ENCODE assay signal across 25 cellular contexts in the genomic region with DNA sequence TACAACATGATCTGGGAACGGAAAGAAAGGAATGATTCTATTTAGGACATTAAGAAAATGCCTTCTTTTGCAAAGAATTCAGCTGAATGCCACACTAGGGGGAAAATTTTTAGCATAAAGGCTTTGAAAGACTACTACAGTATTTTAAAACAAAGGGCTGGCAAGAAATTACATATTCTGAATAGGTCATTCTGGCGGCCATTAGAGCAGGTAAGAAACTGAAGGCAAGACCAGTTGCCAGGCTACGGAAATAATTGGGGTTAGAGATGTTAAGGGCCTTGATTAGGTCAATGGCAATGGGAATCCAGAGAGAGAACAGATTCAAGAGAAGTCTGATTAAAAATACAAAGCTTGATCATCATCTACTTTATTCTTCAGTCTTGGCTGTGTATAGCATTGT. TPM values are rescaled to one million over a fixed set of nuclear protein-coding genes. Genes with fewer than 3 reads are reported as not detected.
DNase-seq lines count a peak whose midpoint lies in the region; ATAC-seq, FAIRE-seq and TF ChIP-seq lines count a peak whose summit lies in the region.
"Had no signal": no experiment of that assay in that cellular context is flagged by ENCODE, and none has a peak within 500 bp of the region (broad histone marks: within the 10 kb centered on the region; RNA-seq: fewer than 3 reads in every experiment).

No MANE protein-coding gene starts in this region.

- H4K5ac ChIP-seq in H1 (ENCODE audit: insufficient read length, low read depth, low read length) = no peak overlapping the region

- H3K36me3 ChIP-seq in GM23338 (ENCODE audit: insufficient read depth) (no peaks in the 10 kb centered on the region), H1 (ENCODE audit: control insufficient read depth in 2 of 4, insufficient read depth in 4 of 4, low read length in 3 of 4) (no peaks in the 10 kb centered on the region), iPS-20b (ENCODE audit: insufficient read depth, low read depth, low read length) (no peaks in the 10 kb centered on the region)
- H3K36me3 ChIP-seq: BE2C, BLaER1 had no signal

- H3K9me3 ChIP-seq in H1 (ENCODE audit: insufficient read depth in 2 of 2, low read depth in 1 of 2, low read length in 1 of 2) (no peaks in the 10 kb centered on the region), iPS-20b (ENCODE audit: insufficient read depth, low read depth, low read length) (no peaks in the 10 kb centered on the region)
- H3K9me3 ChIP-seq: A549, BE2C, BLaER1 had no signal

- no peaks in the 10 kb centered on the region for H3F3A ChIP-seq in GM23338 (replicated peaks; ENCODE audit: low read depth)

- H3K4me2 ChIP-seq in GM23338 (0 out of 2 replicates have a peak overlapping the region, but pooled peaks have one; percentile 45), H1 (ENCODE audit: insufficient read depth in 1 of 2, low read depth in 2 of 2, low read length in 2 of 2) (peak overlapping the region in 1 of 2 experiments; percentile 1; a peak in 1 of 4 replicates)
- H3K4me2 ChIP-seq: A549, BLaER1 had no signal

- no peak overlapping the region for H3K18ac ChIP-seq in H1 (ENCODE audit: extremely low read depth, low read length)

- no peak overlapping the region for H3K27ac Mint-ChIP-seq in GM23338
- H3K27ac Mint-ChIP-seq in nephron = no peak overlapping the region
- H3K27ac Mint-ChIP-seq: CD14-positive monocyte; CD4-positive, alpha-beta memory T cell; CD4-positive, CD25-positive, alpha-beta regulatory T cell; CD8-positive, alpha-beta memory T cell had no signal

- intact Hi-C loops in Right ventricle myocardium inferior (cut with DNase I) = no loop called here

- no peak overlapping the region for H3K56ac ChIP-seq in H1 (replicated peaks; ENCODE audit: insufficient read length, low read depth, low read length)

- H3K27ac ChIP-seq in GM23338 (ENCODE audit: low read depth) = no peak overlapping the region
- H3K27ac ChIP-seq in H1 (ENCODE audit: low read depth, low read length) = no peak overlapping the region
- no peak overlapping the region for H3K27ac ChIP-seq in iPS-20b (ENCODE audit: low read length)
- H3K27ac ChIP-seq: 22Rv1, A549, BLaER1 had no signal

- CTCF ChIA-PET in H1 (lab: Charles Lee; ENCODE audit: partially characterized antibody) = interaction anchor here (1.8 to 3.2 kb wide), 4 partner anchors 11 to 108 kb away, joined by 5 to 9 read pairs (median 6); no protein-coding TSS in a partner anchor

- no peak overlapping the region for H3K4ac ChIP-seq in H1 (replicated peaks; ENCODE audit: insufficient read length, low read depth, low read length)

- no peak overlapping the region for H3K14ac ChIP-seq in H1 (ENCODE audit: insufficient read length)

- no peak overlapping the region for H2BK120ac ChIP-seq in H1 (replicated peaks; ENCODE audit: low read depth, low read length)

- no peak for TF ChIP-seq EP300 in H1 (IDR thresholded peaks at IDR 0.05; ENCODE audit: borderline replicate concordance in 1 of 2, low read depth in 2 of 2, low read length in 2 of 2)

- H2BK15ac ChIP-seq in H1 (ENCODE audit: low read length) = no peak overlapping the region

- no peak overlapping the region for H2BK5ac ChIP-seq in H1 (ENCODE audit: low read depth, low read length)

- H2AFZ ChIP-seq in GM23338 = no peak overlapping the region
- no peak overlapping the region for H2AFZ ChIP-seq in H1 (ENCODE audit: low read length)

- no peak for TF ChIP-seq CTCF in GM23338 (conservative IDR thresholded peaks at IDR 0.05; ENCODE audit: low read depth in 2 of 2)
- TF ChIP-seq CTCF in H1 (IDR thresholded peaks at IDR 0.05; ENCODE audit: control extremely low read depth in 1 of 3, insufficient read depth in 1 of 3, low read depth in 1 of 3, low read length in 3 of 3) = no peak
- no peak for TF ChIP-seq CTCF in nephron (IDR thresholded peaks at IDR 0.05; ENCODE audit: unreplicated experiment in 3 of 3)

- H3K9ac ChIP-seq in H1 (replicated peaks in 1 of 4; ENCODE audit: extremely low read depth in 1 of 4, low read depth in 3 of 4, low read length in 3 of 4) (no peak overlapping the region), iPS-20b (ENCODE audit: low read depth, low read length) (no peak overlapping the region)
- H3K9ac ChIP-seq: BLaER1 had no signal

- peaks cover 41% of the 10 kb centered on the region for H3K4me1 Mint-ChIP-seq in GM23338
- peaks cover 6% of the 10 kb centered on the region for H3K4me1 Mint-ChIP-seq in nephron

- TF ChIP-seq POLR2A in H1 (IDR thresholded peaks at IDR 0.05; ENCODE audit: control extremely low read depth in 1 of 2, low read depth in 2 of 2, low read length in 2 of 2) = no peak

- WGBS in H1 (ENCODE audit: extremely low coverage in 1 of 2, insufficient coverage in 1 of 2, insufficient read length in 1 of 2, insufficient replicate concordance in 2 of 2, low coverage in 1 of 2, low lambda C conversion rate in 2 of 2, missing lambda C conversion rate in 1 of 2), 2 experiments = 48% methylated on average over 3 of the region's 3 CpGs; no CpG with 5 or more reads in 1 of the 2 experiments

- in situ Hi-C loops in ACHN (cut with HindIII; ENCODE audit: low pct_ligation_motif_present, low pct_unique_long_range_greater_than_20kb, low sequenced_read_pairs) = no loop called here

- H3K79me1 ChIP-seq in H1 (ENCODE audit: low read depth, low read length) = no peaks in the 10 kb centered on the region

- peaks cover 11% of the 10 kb centered on the region for H3K27me3 Mint-ChIP-seq in GM23338 (ENCODE audit: insufficient read depth, low read depth, poor library complexity)
- peaks cover 3% of the 10 kb centered on the region for H3K27me3 Mint-ChIP-seq in nephron (ENCODE audit: low read depth)

- POLR2A ChIA-PET in H1 (lab: Charles Lee; ENCODE audit: partially characterized antibody) = no interaction called here

- no peak overlapping the region for H4K91ac ChIP-seq in H1 (replicated peaks; ENCODE audit: insufficient read length, low read length)

- H3K23ac ChIP-seq in H1 (ENCODE audit: insufficient read length) = no peak overlapping the region

- no peaks in the 10 kb centered on the region for H3K9me2 ChIP-seq in GM23338 (ENCODE audit: insufficient read depth)

- no peak for TF ChIP-seq RAD21 in H1 (IDR thresholded peaks at IDR 0.05 in 1 of 2, conservative IDR thresholded peaks at IDR 0.05 in 1 of 2; ENCODE audit: low read depth in 2 of 2, low read length in 2 of 2)

- peak; percentile 64 for DNase-seq in GM23338 (ENCODE audit: low spot score)
- no peak for DNase-seq in H1 (ENCODE audit: low read depth in 1 of 2, low spot score in 2 of 2)
- DNase-seq in Right ventricle myocardium inferior (ENCODE audit: missing footprints) = no peak
- DNase-seq in ACHN = no peak
- DNase-seq in NK-92 (lab: John Stamatoyannopoulos, UW; ENCODE audit: unreplicated experiment) = no peak
- DNase-seq: BE2C; C1 segment of cervical spinal cord; CD4-positive, alpha-beta memory T cell; CD4-positive, CD25-positive, alpha-beta regulatory T cell; CD8-positive, alpha-beta memory T cell; COR-L47; DMS 273 treated with DMSO at 0.1 percent for 48 hours; DMS153; DMS79 treated with DMSO at 0.1 percent for 48 hours had no signal

- H3K36me3 Mint-ChIP-seq in GM23338 (ENCODE audit: low read depth) = no peaks in the 10 kb centered on the region; the same call in 2 of the 3 replicates
- H3K36me3 Mint-ChIP-seq in nephron (ENCODE audit: low read depth) = no peaks in the 10 kb centered on the region
- H3K36me3 Mint-ChIP-seq: CD14-positive monocyte; CD4-positive, CD25-positive, alpha-beta regulatory T cell had no signal

- H2BK12ac ChIP-seq in H1 (ENCODE audit: low read depth, low read length) = no peak overlapping the region

- peaks cover 10% of the 10 kb centered on the region; the same call in 1 of the 2 replicates for H3K23me2 ChIP-seq in H1 (ENCODE audit: low read depth, low read length)

- ATAC-seq in GM23338 (no peak), HG03097 (IDR thresholded peaks at IDR 0.05; ENCODE audit: low FRiP score, unreplicated experiment) (no peak), Right ventricle myocardium inferior (no peak)
- ATAC-seq: A549, GM12878 had no signal

- H4K8ac ChIP-seq in H1 (ENCODE audit: extremely low read depth, insufficient read depth, low read length) = no peak overlapping the region

- H4K20me1 ChIP-seq in GM23338 (replicated peaks; ENCODE audit: insufficient read depth) (0 out of 2 replicates have a peak, but pooled peaks cover 1% of the 10 kb centered on the region), H1 (replicated peaks in 1 of 2; ENCODE audit: control insufficient read depth in 1 of 2, insufficient read depth in 2 of 2, low read length in 2 of 2) (no peaks in the 10 kb centered on the region)
- H4K20me1 ChIP-seq: BLaER1 had no signal

- H2BK20ac ChIP-seq in H1 (ENCODE audit: low read length) = no peak overlapping the region

- H3K4me3 ChIP-seq in GM23338 (no peak overlapping the region), H1 (ENCODE audit: extremely low read depth in 1 of 4, insufficient read depth in 2 of 4, low read depth in 3 of 4, low read length in 4 of 4) (no peak overlapping the region; a peak in 1 of 8 replicates), iPS-20b (ENCODE audit: low read length) (0 out of 2 replicates have a peak overlapping the region, but pooled peaks have one; percentile 11)
- H3K4me3 ChIP-seq: A549, BLaER1, GM12878 had no signal

- FAIRE-seq in H1 (lab: Jason Lieb, UNC) = no peak
- FAIRE-seq: A549, G401.6, GM12878, GM12892, GM18507 had no signal

- H3K79me2 ChIP-seq in GM23338 (replicated peaks; ENCODE audit: insufficient read depth) (0 out of 2 replicates have a peak, but pooled peaks cover 5% of the 10 kb centered on the region), H1 (ENCODE audit: control insufficient read depth in 1 of 2, insufficient read depth in 2 of 2, low read length in 2 of 2) (peaks cover 0 to 6% of the 10 kb centered on the region in 2 experiments; a peak in 2 of 4 replicates)

- H3K27me3 ChIP-seq in GM23338 (ENCODE audit: insufficient read depth) (peaks cover 8% of the 10 kb centered on the region; the same call in 1 of the 2 replicates), H1 (replicated peaks in 1 of 4; ENCODE audit: control insufficient read depth in 3 of 4, extremely low read depth in 1 of 4, insufficient read depth in 3 of 4, low read length in 3 of 4) (no peaks in the 10 kb centered on the region; a peak in 1 of 7 replicates), iPS-20b (ENCODE audit: insufficient read depth, low read length) (peaks cover 7% of the 10 kb centered on the region)
- H3K27me3 ChIP-seq: BE2C, BLaER1 had no signal

- H3K4me1 ChIP-seq in GM23338 (ENCODE audit: insufficient read depth) (peaks cover 37% of the 10 kb centered on the region), H1 (replicated peaks in 1 of 4; ENCODE audit: control insufficient read depth in 3 of 4, insufficient read depth in 4 of 4, low read length in 3 of 4) (peaks cover 0 to 4% (median 2%) of the 10 kb centered on the region in 4 experiments; a peak in 3 of 7 replicates), iPS-20b (ENCODE audit: insufficient read depth, low read length) (peaks cover 37% of the 10 kb centered on the region)
- H3K4me1 ChIP-seq: BE2C had no signal

- H3K4me3 Mint-ChIP-seq in GM23338 (no peak overlapping the region), nephron (peak overlapping the region in 2 of 3 experiments; percentile 10 to 20)
- H3K4me3 Mint-ChIP-seq: CD14-positive monocyte; CD4-positive, alpha-beta memory T cell; CD4-positive, CD25-positive, alpha-beta regulatory T cell had no signal

- H2AK5ac ChIP-seq in H1 (ENCODE audit: low read depth, low read length) = no peak overlapping the region

- H3K9me3 Mint-ChIP-seq in GM23338 (no peaks in the 10 kb centered on the region), nephron (no peaks in the 10 kb centered on the region)
- H3K9me3 Mint-ChIP-seq: CD14-positive monocyte; CD4-positive, alpha-beta memory T cell; CD8-positive, alpha-beta memory T cell had no signal

RNA-seq across cellular contexts. Expression of a gene that starts 3.8 kb away (rescaled TPM):
- 14.4 and 18.2 TPM in 2 replicates for total RNA-seq in GM23338 (2014; rRNA removed; shearing (Covaris generic))
- 6.2 and 8.5 TPM in 2 replicates for polyA plus RNA-seq in GM23338 (2016; fragmentation: Nextera tagmentation; extraction: Ambion mirVana)
- 11.6 and 11.9 TPM in 2 replicates for total RNA-seq in H1 (2021; fragmentation: NEBNext Ultra II Directional; extraction: Animal tissue kit (Norgen Biotek cat#: 25700))
- 4.6 and 5.7 TPM in 2 replicates for polyA plus RNA-seq in H1 (2011; rRNA removed)
- 8.6 TPM for polyA plus RNA-seq in H1 (2011; cell fraction: cytosol; rRNA removed)
- polyA plus RNA-seq in H1 (2011; cell fraction: nucleus; rRNA removed) = 4.9 TPM
- polyA plus RNA-seq in H1 (2012, experiment 1 of 2) = 2.3 to 12.1 TPM (median 5.7 TPM) in 4 replicates
- 0.42 TPM for polyA plus RNA-seq in H1 (2012, experiment 2 of 2)
- 5.4 TPM for polyA plus RNA-seq in H1 (2013, experiment 1 of 2)
- polyA plus RNA-seq in H1 (2013, experiment 2 of 2) = 4.3 TPM
- 9.9 and 16.5 TPM in 2 replicates for polyA minus RNA-seq in H1 (2011; rRNA and poly(A)+ RNA removed)
- 8.8 TPM for polyA minus RNA-seq in H1 (2011; cell fraction: cytosol; rRNA and poly(A)+ RNA removed)
- polyA minus RNA-seq in H1 (2011; cell fraction: nucleus; rRNA and poly(A)+ RNA removed) = 20.5 TPM
- 2.5 TPM for total RNA-seq in Right ventricle myocardium inferior
- polyA plus RNA-seq: CD14-positive monocyte had no signal
